In the genomic region with DNA sequence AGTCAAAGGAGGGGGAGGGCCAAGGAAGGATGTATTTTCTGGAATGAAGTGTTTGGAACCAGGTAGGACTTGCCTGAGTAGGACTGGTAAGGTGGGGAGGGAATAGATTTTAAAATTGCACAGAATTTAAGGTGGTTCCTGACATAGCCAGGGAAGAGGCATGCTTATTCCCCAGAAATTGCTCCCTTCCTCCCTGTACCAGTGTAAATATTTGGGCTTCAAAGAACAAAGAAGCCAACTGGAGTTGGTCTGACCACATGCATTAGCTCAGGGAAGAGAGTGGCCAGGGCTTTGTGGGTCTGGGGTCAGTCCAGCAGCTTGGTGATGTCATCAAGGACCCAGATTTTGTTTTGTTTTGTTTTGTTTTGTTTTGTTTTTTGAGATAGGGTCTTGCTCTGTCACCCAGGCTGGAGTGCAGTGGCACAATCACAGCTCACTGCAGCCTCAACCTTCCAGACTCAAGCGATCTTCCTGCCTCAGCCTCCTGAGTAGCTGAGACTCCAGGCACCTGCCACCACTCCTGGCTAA, we compare ENCODE assay signal across 23 cellular contexts.
"Had no signal": no experiment of that assay in that cellular context is flagged by ENCODE, and none has a peak within 500 bp of the region (broad histone marks: within the 10 kb centered on the region; RNA-seq: fewer than 3 reads in every experiment).

No MANE protein-coding gene starts in this region.

- ATAC-seq: activated CD8-positive, alpha-beta T cell treated with anti-CD3 and anti-CD28 coated beads, Interleukin-2, amount 10 ng/mL, durations not matched to agents 7 days and 5 days; activated naive CD4-positive, alpha-beta T cell treated with anti-CD3 and anti-CD28 coated beads, Interleukin-2, amount 50 U/mL, for 72 hours; activated naive CD8-positive, alpha-beta T cell treated with anti-CD3 and anti-CD28 coated beads, Interleukin-2, amount 50 U/mL, for 24 hours; body of pancreas; PC-3 had no signal

- H3K4me1 ChIP-seq: body of pancreas had no signal

- H3K27ac ChIP-seq: ascending aorta, body of pancreas had no signal

- H3K9me3 ChIP-seq: ascending aorta, body of pancreas had no signal

- H3K36me3 ChIP-seq: ascending aorta had no signal

- H3K27me3 ChIP-seq: ascending aorta, body of pancreas had no signal

- DNase-seq: activated CD4-positive, alpha-beta T cell treated with anti-CD3 and anti-CD28 coated beads for 48 hours; activated CD4-positive, alpha-beta T cell treated with anti-CD3 and anti-CD28 coated beads, Interleukin-2, amount 50 U/mL, for 4 hours; activated CD4-positive, CD25-positive, alpha-beta regulatory T cell treated with anti-CD3 and anti-CD28 coated beads, Interleukin-2, amount 50 U/mL, for 72 hours; activated CD8-positive, alpha-beta memory T cell treated with anti-CD3 and anti-CD28 coated beads, Interleukin-2, amount 50 U/mL, for 48 hours; activated CD8-positive, alpha-beta T cell treated with anti-CD3 and anti-CD28 coated beads, Interleukin-2, amount 10 ng/mL, durations not matched to agents 7 days and 5 days; activated effector memory CD4-positive, alpha-beta T cell treated with Interleukin-2 at 50 U/mL for 16 hours; activated naive CD4-positive, alpha-beta T cell; activated naive CD8-positive, alpha-beta T cell treated with anti-CD3 and anti-CD28 coated beads, Interleukin-2, amount 50 U/mL, for 24 hours; activated T-cell treated with anti-CD3 and anti-CD28 coated beads, Interleukin-2, amount 50 U/mL, for 1 hour; amniotic stem cell; body of pancreas; Kasumi-1; NCI-H1105 treated with DMSO at 0.1 percent for 48 hours; NCI-H1436 treated with DMSO at 0.1 percent for 48 hours; NCI-H1930; NCI-H2171; NCI-H2227 treated with DMSO at 0.1 percent for 48 hours; NCI-H446 treated with DMSO at 0.1 percent for 48 hours; NCI-H524 treated with DMSO at 0.1 percent for 48 hours; PC-3; SHP77 treated with DMSO at 0.1 percent for 48 hours had no signal

- H3K4me3 ChIP-seq: ascending aorta, body of pancreas had no signal
